29 cellular contexts compared by ENCODE assay signal in genomic region chr10:32684291-32684690, GRCh38.
"Had no signal": no experiment of that assay in that cellular context is flagged by ENCODE, and none has a peak within 500 bp of the region (broad histone marks: within the 10 kb centered on the region; RNA-seq: fewer than 3 reads in every experiment).

No MANE protein-coding gene starts in this region.

- FAIRE-seq: small intestine had no signal

- H3K27ac ChIP-seq: ovary, parathyroid adenoma, psoas muscle, right lobe of liver, sigmoid colon, suprapubic skin, testis, tibial artery, transverse colon, upper lobe of right lung, uterus had no signal

- H3K9me3 ChIP-seq: ovary, psoas muscle, right lobe of liver, suprapubic skin, testis, transverse colon, upper lobe of right lung, uterus had no signal

- H3K27me3 Mint-ChIP-seq: naive thymus-derived CD8-positive, alpha-beta T cell; natural killer cell treated with Interleukin-12 subunit alpha and Interleukin-12 subunit beta and Interleukin-15 and Interleukin-18, amount 100 ng/mL, for 72 hours; progenitor cell of endocrine pancreas; stimulated activated naive CD8-positive, alpha-beta T cell treated with anti-CD3 and anti-CD28 coated beads, Interleukin-15, amount 100 ng/mL, for 72 hours; type B pancreatic cell had no signal

- H3K27me3 ChIP-seq: ovary, right lobe of liver, sigmoid colon, suprapubic skin, testis, tibial artery, transverse colon, upper lobe of right lung, uterus had no signal

- H3K9ac ChIP-seq: parathyroid adenoma had no signal

- H3K4me1 Mint-ChIP-seq: nephron progenitor cell; stimulated activated effector memory CD8-positive, alpha-beta T cell treated with anti-CD3 and anti-CD28 coated beads, Interleukin-12 subunit alpha, Interleukin-12 subunit beta, amount 100 ng/mL, for 72 hours had no signal

- H3K4me3 ChIP-seq: ovary, psoas muscle, right lobe of liver, sigmoid colon, suprapubic skin, testis, tibial artery, transverse colon, upper lobe of right lung, uterus had no signal

- ATAC-seq: naive thymus-derived CD8-positive, alpha-beta T cell; psoas muscle; right cardiac atrium; right lobe of liver; stimulated activated effector memory CD8-positive, alpha-beta T cell treated with anti-CD3 and anti-CD28 coated beads, Interleukin-12 subunit alpha, Interleukin-12 subunit beta, amount 100 ng/mL, for 72 hours; stimulated activated naive CD8-positive, alpha-beta T cell treated with anti-CD3 and anti-CD28 coated beads, Interleukin-15, amount 100 ng/mL, for 72 hours; stimulated activated naive CD8-positive, alpha-beta T cell treated with anti-CD3 and anti-CD28 coated beads, Interleukin-15, Interleukin-2, amounts not matched to agents 100 U/mL and 50 U/mL, for 24 hours; upper lobe of right lung had no signal

- H3K36me3 ChIP-seq: ovary, right lobe of liver, sigmoid colon, suprapubic skin, tibial artery, transverse colon, upper lobe of right lung, uterus had no signal

- H3K4me3 Mint-ChIP-seq: naive thymus-derived CD8-positive, alpha-beta T cell; natural killer cell treated with Interleukin-12 subunit alpha and Interleukin-12 subunit beta and Interleukin-15 and Interleukin-18, amount 100 ng/mL, for 72 hours; nephron progenitor cell; neural crest cell; stimulated activated effector memory CD8-positive, alpha-beta T cell treated with anti-CD3 and anti-CD28 coated beads, Interleukin-12 subunit alpha, Interleukin-12 subunit beta, amount 100 ng/mL, for 72 hours; stimulated activated naive CD8-positive, alpha-beta T cell treated with anti-CD3 and anti-CD28 coated beads, Interleukin-15, amount 100 ng/mL, for 72 hours; type B pancreatic cell had no signal

- DNase-seq: naive thymus-derived CD8-positive, alpha-beta T cell; nephron progenitor cell; occipital lobe; ovary; psoas muscle; right cardiac atrium; sigmoid colon; small intestine; stimulated activated CD4-positive, alpha-beta T cell treated with anti-CD3 and anti-CD28 coated beads, Interleukin-15, amount 100 ng/mL, for 24 hours; stimulated activated CD4-positive, alpha-beta T cell treated with anti-CD3 and anti-CD28 coated beads, Interleukin-2, amount 100 ng/mL, for 24 hours; stimulated activated CD4-positive, alpha-beta T cell treated with anti-CD3 and anti-CD28 coated beads, Interleukin-2, amount 100 ng/mL, for 48 hours; stimulated activated CD4-positive, alpha-beta T cell treated with anti-CD3 and anti-CD28 coated beads, Interleukin-4, amount 100 ng/mL, for 24 hours; stimulated activated naive CD4-positive, alpha-beta T cell; stimulated activated naive CD8-positive, alpha-beta T cell treated with anti-CD3 and anti-CD28 coated beads, Interleukin-15, amount 100 ng/mL, for 72 hours; stimulated activated naive CD8-positive, alpha-beta T cell treated with anti-CD3 and anti-CD28 coated beads, Interleukin-15, Interleukin-2, amounts not matched to agents 100 U/mL and 50 U/mL, for 24 hours; substantia nigra; testis; tibial artery; transverse colon; upper lobe of right lung; uterus had no signal

- H3K36me3 Mint-ChIP-seq: stimulated activated effector memory CD8-positive, alpha-beta T cell treated with anti-CD3 and anti-CD28 coated beads, Interleukin-12 subunit alpha, Interleukin-12 subunit beta, amount 100 ng/mL, for 72 hours; type B pancreatic cell had no signal

- H3K27ac Mint-ChIP-seq: natural killer cell treated with Interleukin-12 subunit alpha and Interleukin-12 subunit beta and Interleukin-15 and Interleukin-18, amount 100 ng/mL, for 72 hours; nephron progenitor cell; progenitor cell of endocrine pancreas; stimulated activated effector memory CD8-positive, alpha-beta T cell treated with anti-CD3 and anti-CD28 coated beads, Interleukin-12 subunit alpha, Interleukin-12 subunit beta, amount 100 ng/mL, for 72 hours; stimulated activated naive CD8-positive, alpha-beta T cell treated with anti-CD3 and anti-CD28 coated beads, Interleukin-15, amount 100 ng/mL, for 72 hours; type B pancreatic cell had no signal

- H3K9me3 Mint-ChIP-seq: stimulated activated effector memory CD8-positive, alpha-beta T cell treated with anti-CD3 and anti-CD28 coated beads, Interleukin-12 subunit alpha, Interleukin-12 subunit beta, amount 100 ng/mL, for 72 hours had no signal

- H3K4me1 ChIP-seq: parathyroid adenoma, psoas muscle, right lobe of liver, sigmoid colon, suprapubic skin, testis, tibial artery, transverse colon, upper lobe of right lung, uterus had no signal
